In the genomic region with DNA sequence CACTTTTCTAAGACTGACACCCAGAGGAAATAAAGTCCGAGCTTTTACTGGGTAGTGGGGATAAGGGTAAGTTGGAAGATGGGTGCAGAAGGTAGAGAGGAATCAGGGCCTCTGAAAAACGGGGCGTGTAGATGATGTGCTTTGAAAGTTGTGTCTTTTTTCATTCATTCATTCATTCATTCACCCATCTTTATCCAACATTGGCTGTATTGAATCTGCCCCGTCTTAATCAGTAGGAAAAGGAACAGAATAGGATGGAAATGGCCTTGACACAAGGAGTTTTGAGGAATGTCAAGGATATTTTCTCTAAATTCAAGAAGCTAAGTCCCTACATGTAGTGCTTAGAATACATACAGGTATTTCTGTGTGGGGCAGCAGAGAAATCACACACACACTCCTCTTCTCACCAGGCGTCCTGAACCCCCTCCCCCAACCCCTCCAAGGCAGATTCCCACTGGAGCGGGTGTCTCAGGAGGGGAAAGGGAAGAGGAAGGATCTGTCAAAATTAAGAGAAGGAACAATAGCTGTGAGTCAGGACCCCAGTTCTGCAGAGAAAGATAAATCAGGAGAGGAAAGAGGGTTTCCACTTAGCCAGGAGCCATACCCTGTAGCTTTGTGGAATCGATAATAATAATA, we compare ENCODE assay signal across 8 cellular contexts. TPM values are rescaled to one million over a fixed set of nuclear protein-coding genes. Genes with fewer than 3 reads are reported as not detected.
DNase-seq lines count a peak whose midpoint lies in the region; ATAC-seq and TF ChIP-seq lines count a peak whose summit lies in the region.

No MANE protein-coding gene starts in this region.

- DNase-seq in Panc1 (ENCODE audit: low read depth, low spot score) (no peak), DMS153 treated with DMSO at 0.1 percent for 48 hours (lab: John Stamatoyannopoulos, UW; ENCODE audit: unreplicated experiment) (no peak)
- DNase-seq in stimulated activated naive CD4-positive, alpha-beta T cell (lab: John Stamatoyannopoulos, UW) = no peak

- no peaks in the 10 kb centered on the region for H3K36me3 ChIP-seq in Panc1 (ENCODE audit: control insufficient read depth, insufficient read depth, low read length)
- no peaks in the 10 kb centered on the region for H3K36me3 ChIP-seq in esophagus (ENCODE audit: control insufficient read depth in 2 of 2, insufficient read depth in 2 of 2, low read length in 1 of 2)
- H3K36me3 ChIP-seq in neuron (ENCODE audit: insufficient read depth, low read length) = no peaks in the 10 kb centered on the region

- in situ Hi-C loops in Panc1 (cut with HindIII; ENCODE audit: low pct_unique_long_range_greater_than_20kb, low sequenced_read_pairs) = no loop called here

- TF ChIP-seq CTCF in C4-2B (conservative IDR thresholded peaks at IDR 0.05) = 0 out of 2 replicates have a peak, but pooled peaks have one; percentile 2
- no peak for TF ChIP-seq CTCF in Panc1 (IDR thresholded peaks at IDR 0.05)

- peak overlapping the region; percentile 94 for H2AFZ ChIP-seq in neuron (ENCODE audit: low read depth, low read length)

- H3K9me3 ChIP-seq in Panc1 (ENCODE audit: control insufficient read depth, insufficient read depth, low read depth, low read length) (no peaks in the 10 kb centered on the region), esophagus (ENCODE audit: control insufficient read depth in 2 of 2, insufficient read depth in 1 of 2, low read depth in 1 of 2, low read length in 1 of 2) (peaks cover 0 to 4% of the 10 kb centered on the region in 2 donors), neuron (ENCODE audit: low read length) (peaks cover 5% of the 10 kb centered on the region)

- intact Hi-C loops in Panc1 (cut with micrococcal nuclease; ENCODE audit: unreplicated experiment) = no loop called here

- POLR2A ChIA-PET in Panc1 (lab: Charles Lee) = no interaction called here

- ATAC-seq in Panc1 (no peak; the same call in 1 of the 2 replicates), GM19023 (IDR thresholded peaks at IDR 0.05; ENCODE audit: unreplicated experiment) (no peak), GM18519 (IDR thresholded peaks at IDR 0.05; ENCODE audit: low FRiP score, unreplicated experiment) (no peak)

- WGBS in esophagus, 2 donors = 23 to 25% methylated on average over 7 of the region's 7 CpGs

- peaks cover 17% of the 10 kb centered on the region for H3K27me3 ChIP-seq in Panc1 (ENCODE audit: control insufficient read depth, insufficient read depth, low read length)
- H3K27me3 ChIP-seq in esophagus (ENCODE audit: control insufficient read depth in 1 of 2, insufficient read depth in 2 of 2, low read length in 2 of 2) = peaks cover 0 to 4% of the 10 kb centered on the region in 2 donors
- H3K27me3 ChIP-seq in neuron (ENCODE audit: insufficient read depth, low read length) = peaks cover 60% of the 10 kb centered on the region

- H3K27ac ChIP-seq in C4-2B (no peak overlapping the region), Panc1 (ENCODE audit: low read length) (no peak overlapping the region), esophagus (ENCODE audit: low read depth in 2 of 2, low read length in 1 of 2) (no peak overlapping the region)

- H3K4me1 ChIP-seq in Panc1 (ENCODE audit: control insufficient read depth, insufficient read depth, low read length) (peaks cover 3% of the 10 kb centered on the region; the same call in 1 of the 2 replicates), esophagus (ENCODE audit: control insufficient read depth in 2 of 2, insufficient read depth in 2 of 2, low read length in 1 of 2) (peaks cover 6% of the 10 kb centered on the region in 2 donors), neuron (ENCODE audit: insufficient read depth, low read length) (peaks cover 17% of the 10 kb centered on the region)

- BruUV-seq in Panc1 (replicated peaks; lab: Mats Ljungman, UMichigan) = no TSS peak

- CTCF ChIA-PET in Panc1 (lab: Charles Lee) = interaction anchor here (1.2 kb wide), 2 partner anchors 43 kb away, joined by 3 read pairs; no protein-coding TSS in a partner anchor

- H3K4me3 ChIP-seq in Panc1 (ENCODE audit: low read depth in 2 of 2, low read length in 2 of 2) (peak overlapping the region; percentile 48 to 76), esophagus (ENCODE audit: low read depth in 1 of 2, low read length in 2 of 2) (peak overlapping the region; percentile 58 to 72), neuron (ENCODE audit: low read length) (peak overlapping the region; percentile 52)

RNA-seq across cellular contexts. Expression of a gene that starts 13.9 kb away (rescaled TPM):
- total RNA-seq in Panc1 (2021; ENCODE audit: unreplicated experiment) = 0.31 TPM
- polyA plus RNA-seq in Panc1 (2012; ENCODE audit: insufficient read length) = 0.29 TPM
- 1 to 10 TPM; 1.8 to 2.6 TPM for polyA plus RNA-seq in esophagus
